Comparison of ENCODE assay signal across 8 cellular contexts in the genomic region with DNA sequence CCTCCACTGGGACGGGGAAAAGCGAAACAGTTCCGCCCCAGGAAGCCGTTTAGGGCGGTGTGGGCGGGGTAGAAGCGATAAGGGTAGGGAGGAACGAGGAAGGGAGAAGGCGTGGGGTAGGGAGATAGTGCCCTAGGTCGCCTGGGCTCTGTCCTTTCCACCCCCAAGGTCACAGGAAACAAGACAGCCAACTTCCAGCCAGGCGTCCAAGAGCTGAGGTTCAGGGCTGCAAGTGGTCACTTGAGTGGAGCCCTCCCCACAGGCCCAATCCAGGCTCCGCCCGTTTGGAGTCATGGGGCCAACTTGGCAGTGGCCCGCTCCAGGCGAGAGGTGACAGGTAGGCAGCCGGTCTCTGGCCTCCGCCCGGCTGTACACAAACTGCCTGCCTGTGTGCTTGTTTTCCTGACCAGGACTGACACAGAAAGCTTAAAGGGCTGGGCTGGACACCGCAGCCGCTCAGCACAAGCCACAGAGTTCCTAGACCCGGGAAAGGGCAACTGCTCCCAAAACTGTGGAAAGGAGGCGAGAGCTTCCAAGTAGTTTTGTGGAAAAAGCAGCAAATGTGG. TPM values are rescaled to one million over a fixed set of nuclear protein-coding genes. Genes with fewer than 3 reads are reported as not detected.
DNase-seq lines count a peak whose midpoint lies in the region; ATAC-seq and TF ChIP-seq lines count a peak whose summit lies in the region.

A gene with protein sequence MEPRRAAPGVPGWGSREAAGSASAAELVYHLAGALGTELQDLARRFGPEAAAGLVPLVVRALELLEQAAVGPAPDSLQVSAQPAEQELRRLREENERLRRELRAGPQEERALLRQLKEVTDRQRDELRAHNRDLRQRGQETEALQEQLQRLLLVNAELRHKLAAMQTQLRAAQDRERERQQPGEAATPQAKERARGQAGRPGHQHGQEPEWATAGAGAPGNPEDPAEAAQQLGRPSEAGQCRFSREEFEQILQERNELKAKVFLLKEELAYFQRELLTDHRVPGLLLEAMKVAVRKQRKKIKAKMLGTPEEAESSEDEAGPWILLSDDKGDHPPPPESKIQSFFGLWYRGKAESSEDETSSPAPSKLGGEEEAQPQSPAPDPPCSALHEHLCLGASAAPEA (minus strand): TSS at position 23 of the 566 bp plus-strand sequence. CDS start 62 bp downstream, outside the sequence.

- H3K36me3 ChIP-seq in CD8-positive, alpha-beta memory T cell (ENCODE audit: insufficient read depth, low read length), result peaks cover 42% of the 10 kb centered on the region
- H3K36me3 ChIP-seq in endodermal cell (ENCODE audit: control insufficient read depth, insufficient read depth, low read length) (peaks cover 44% of the 10 kb centered on the region), transverse colon (peaks cover 0 to 43% (median 18%) of the 10 kb centered on the region in 4 donors)

- peaks cover 0 to 22% (median 6%) of the 10 kb centered on the region in 3 donors for H3K4me1 Mint-ChIP-seq in CD8-positive, alpha-beta memory T cell
- peaks cover 11% of the 10 kb centered on the region for H3K4me1 Mint-ChIP-seq in endodermal cell

- peaks cover 7 to 47% (median 10%) of the 10 kb centered on the region in 3 donors for H3K36me3 Mint-ChIP-seq in CD8-positive, alpha-beta memory T cell
- peaks cover 39% of the 10 kb centered on the region for H3K36me3 Mint-ChIP-seq in endodermal cell (ENCODE audit: low read depth)

- TF ChIP-seq EP300 in transverse colon (IDR thresholded peaks at IDR 0.05; ENCODE audit: low read depth), result no peak

- POLR2A ChIA-PET in CD8-positive, alpha-beta memory T cell (lab: Charles Lee), result interaction anchor here (0.5 to 2.2 kb wide), 11 partner anchors 10 to 250 kb away, joined by 3 to 20 read pairs (median 3); partner anchors contain the start of genes INPP5K, PITPNA, RPA1 and SMYD4

- peak within 1 kb of the TSS in 4 of 8 donors; percentile 29 to 74 (median 66) for H3K27ac Mint-ChIP-seq in CD8-positive, alpha-beta memory T cell
- H3K27ac Mint-ChIP-seq in endodermal cell, result peak within 1 kb of the TSS; percentile 74

- TF ChIP-seq POLR2A in transverse colon (IDR thresholded peaks at IDR 0.05), result peak; percentile 64

- H3K9ac ChIP-seq in endodermal cell (ENCODE audit: extremely low read depth, low read length, poor library complexity, severe bottlenecking), result no peak within 1 kb of the TSS

- peak within 1 kb of the TSS; percentile 59 for H3K27ac ChIP-seq in CD8-positive, alpha-beta memory T cell (ENCODE audit: low read depth, low read length)
- H3K27ac ChIP-seq in endodermal cell (ENCODE audit: low read depth, low read length) (peak within 1 kb of the TSS; percentile 60), transverse colon (peak within 1 kb of the TSS; percentile 97 to 100 (median 100))

- no peaks in the 10 kb centered on the region for H3K9me3 Mint-ChIP-seq in CD8-positive, alpha-beta memory T cell
- no peaks in the 10 kb centered on the region for H3K9me3 Mint-ChIP-seq in endodermal cell

- intact Hi-C loops in transverse colon (cut with DNase I; ENCODE audit: low total_unique reads), result loop anchor here (5.0 to 10.0 kb wide), 2 partner anchors 65 to 78 kb away; partner anchors contain the start of gene TLCD2

- H3K9me3 ChIP-seq in CD8-positive, alpha-beta memory T cell (ENCODE audit: low read length), result no peaks in the 10 kb centered on the region
- H3K9me3 ChIP-seq in endodermal cell (ENCODE audit: control insufficient read depth, low read length) (no peaks in the 10 kb centered on the region), transverse colon (no peaks in the 10 kb centered on the region)

- 44 to 84% methylated on average over 12 to 22 of the region's 22 CpGs for WGBS in endodermal cell (ENCODE audit: insufficient coverage in 1 of 2, insufficient read length in 1 of 2), 2 experiments
- 18% methylated on average over 22 of the region's 22 CpGs; no CpG with 5 or more reads in 1 of the 2 donors for WGBS in transverse colon (ENCODE audit: low coverage in 1 of 2), 2 donors

- in situ Hi-C loops in SK-MEL-5 (cut with HindIII; ENCODE audit: low pct_unique_long_range_greater_than_20kb, low sequenced_read_pairs), result no loop called here
- in situ Hi-C loops in transverse colon (cut with MboI; ENCODE audit: low pct_ligation_motif_present in 1 of 4, low pct_unique_long_range_greater_than_20kb in 1 of 4, low sequenced_read_pairs in 3 of 4), result loop anchor here in 1 of 4 donors (25.0 kb wide), 1 partner anchor 387 kb away; the partner anchor contains the start of genes DPH1, OVCA2 and RTN4RL1

- TF ChIP-seq CTCF in endodermal cell (conservative IDR thresholded peaks at IDR 0.05), result no peak
- no peak for TF ChIP-seq CTCF in transverse colon (IDR thresholded peaks at IDR 0.05)

- DNase-seq in CD8-positive, alpha-beta memory T cell, result peak in 1 of 5 donors; percentile 30
- DNase-seq in SK-MEL-5 (ENCODE audit: low read depth, low spot score) (peak; percentile 50), endodermal cell (peak; percentile 88), mesenteric fat pad (ENCODE audit: low spot score) (no peak), transverse colon (peak; percentile 91), SK-N-DZ (ENCODE audit: low spot score) (no peak)

- peak; percentile 10 for ATAC-seq in HG02840 (IDR thresholded peaks at IDR 0.05; ENCODE audit: low FRiP score, unreplicated experiment)
- ATAC-seq in GM19324 (IDR thresholded peaks at IDR 0.05; ENCODE audit: low FRiP score, unreplicated experiment), result no peak

- H3K27me3 ChIP-seq in CD8-positive, alpha-beta memory T cell (ENCODE audit: insufficient read depth, low read length, poor library complexity, severe bottlenecking), result no peaks in the 10 kb centered on the region
- peaks cover 2% of the 10 kb centered on the region for H3K27me3 ChIP-seq in endodermal cell (ENCODE audit: control insufficient read depth, insufficient read depth, low read length, poor library complexity, severe bottlenecking)
- H3K27me3 ChIP-seq in transverse colon, result no peaks in the 10 kb centered on the region

- CTCF ChIA-PET in CD8-positive, alpha-beta memory T cell (lab: Charles Lee), result interaction anchor here (0.8 to 4.5 kb wide), 17 partner anchors 8 to 390 kb away, joined by 3 to 49 read pairs (median 5); partner anchors contain the start of genes INPP5K, PRPF8, SLC43A2 and WDR81

- H3K27me3 Mint-ChIP-seq in CD8-positive, alpha-beta memory T cell, result no peaks in the 10 kb centered on the region
- H3K27me3 Mint-ChIP-seq in endodermal cell (ENCODE audit: insufficient read depth), result peaks cover 15% of the 10 kb centered on the region

- peaks cover 12% of the 10 kb centered on the region for H3K4me1 ChIP-seq in CD8-positive, alpha-beta memory T cell (ENCODE audit: insufficient read depth, low read length)
- H3K4me1 ChIP-seq in endodermal cell (ENCODE audit: control insufficient read depth, insufficient read depth, low read length) (no peaks in the 10 kb centered on the region), transverse colon (peaks cover 24 to 35% (median 31%) of the 10 kb centered on the region in 4 donors)

- peak within 1 kb of the TSS; percentile 59 to 77 (median 72) for H3K4me3 Mint-ChIP-seq in CD8-positive, alpha-beta memory T cell
- peak within 1 kb of the TSS; percentile 52 for H3K4me3 Mint-ChIP-seq in endodermal cell

- peak within 1 kb of the TSS; percentile 59 for H3K4me3 ChIP-seq in CD8-positive, alpha-beta memory T cell (ENCODE audit: low read length)
- peak within 1 kb of the TSS; percentile 72 for H3K4me3 ChIP-seq in endodermal cell (ENCODE audit: low read length)
- H3K4me3 ChIP-seq in transverse colon, result peak within 1 kb of the TSS; percentile 62 to 88 (median 77)

RNA-seq across cellular contexts. Expression of the gene that starts here (rescaled TPM):
- 1 to 10 TPM; 2.1 to 3.0 TPM for total RNA-seq in CD8-positive, alpha-beta memory T cell
- polyA plus RNA-seq in CD8-positive, alpha-beta memory T cell, result 3.7 TPM
- 10.4 and 12.1 TPM in 2 replicates for total RNA-seq in SK-MEL-5 (2014; rRNA removed; shearing (Covaris generic))
- 11.4 and 14.7 TPM in 2 replicates for polyA plus RNA-seq in SK-MEL-5 (2015; cell fraction: cytosol; rRNA removed)
- polyA plus RNA-seq in SK-MEL-5 (2015; cell fraction: nucleus; rRNA removed), result 6.3 and 12.1 TPM in 2 replicates
- total RNA-seq in endodermal cell, result 1 to 10 TPM; 1.1 to 3.1 TPM
- 3.6 TPM for polyA plus RNA-seq in endodermal cell (2013, experiment 1 of 2)
- polyA plus RNA-seq in endodermal cell (2013, experiment 2 of 2), result 2.6 TPM
- 31.4 TPM for total RNA-seq in mesenteric fat pad
- total RNA-seq in transverse colon, result 100 to 1,000 TPM in 2 of 4 donors, 10 to 100 TPM in 2; 59.3 to 185 (median 108) TPM
- 3.1 and 3.3 TPM in 2 replicates for polyA plus RNA-seq in SK-N-DZ (2014; cell fraction: cytosol; rRNA removed)
- polyA plus RNA-seq in SK-N-DZ (2014; cell fraction: nucleus; rRNA removed), result 19.3 and 36.4 TPM in 2 replicates

Comparison
In these comparisons a context has a peak if more than half of its experiments do, and no peak if none do; other contexts are left out.
1. DNase-seq: peak in SK-MEL-5 (single experiment), endodermal cell (single experiment) and transverse colon (single experiment); none in mesenteric fat pad (single experiment) and SK-N-DZ (single experiment).
2. Peak in every context shown above with its lines, with median percentiles within 50 percentile points of each other: H3K27ac ChIP-seq and H3K4me3 ChIP-seq.